In the genomic region with DNA sequence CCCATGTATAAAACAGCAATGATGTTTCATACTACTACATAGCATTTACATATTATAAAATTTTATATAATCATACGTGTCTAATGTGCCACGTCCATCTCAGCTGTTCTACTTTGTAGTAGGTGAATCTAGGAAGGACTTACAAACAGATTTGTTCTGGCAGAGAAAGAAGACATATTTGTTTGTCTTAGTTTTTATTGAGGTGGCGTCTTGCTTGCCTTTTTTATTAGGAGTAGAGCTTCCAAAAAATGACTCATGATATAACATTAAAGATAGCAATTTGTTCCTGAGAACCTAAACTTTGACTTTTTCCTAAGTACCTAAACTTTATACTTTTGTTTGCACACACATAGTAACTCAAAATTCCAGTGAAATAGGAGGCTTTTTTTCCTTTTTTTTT, we compare ENCODE assay signal across 27 cellular contexts.
"Had no signal": no experiment of that assay in that cellular context is flagged by ENCODE, and none has a peak within 500 bp of the region (broad histone marks: within the 10 kb centered on the region; RNA-seq: fewer than 3 reads in every experiment).

No MANE protein-coding gene starts in this region.

- ATAC-seq: stimulated activated naive B cell treated with anti-CD40 and anti-IgM and Interleukin-4, amounts not matched to agents 10 μg/mL and 1 μg/mL and 100 μg/mL, for 72 hours; upper lobe of right lung had no signal

- H3K4me1 ChIP-seq: breast epithelium, parathyroid adenoma, upper lobe of right lung had no signal

- H3K36me3 Mint-ChIP-seq: activated CD4-positive, alpha-beta memory T cell treated with anti-CD3 and anti-CD28 coated beads for 36 hours; naive B cell; stimulated activated naive B cell treated with anti-CD40 and anti-IgM and Interleukin-4, amounts not matched to agents 10 μg/mL and 1 μg/mL and 100 μg/mL, for 72 hours had no signal

- H3K4me3 ChIP-seq: breast epithelium, esophagus muscularis mucosa, heart right ventricle, left ventricle myocardium inferior, lung, right atrium auricular region, stomach, tibial artery, upper lobe of right lung had no signal

- H3K27ac Mint-ChIP-seq: activated CD4-positive, alpha-beta memory T cell treated with anti-CD3 and anti-CD28 coated beads for 36 hours; activated T-cell treated with anti-CD3 and anti-CD28 coated beads, Interleukin-2, amount 50 U/mL, for 24 hours; dendritic cell treated with granulocyte-macrophage colony-stimulating factor and Interleukin-4, amounts not matched to agents 40 ng/mL and 50 ng/mL, for 4 days; stimulated activated naive B cell treated with anti-CD40 and anti-IgM and Interleukin-4, amounts not matched to agents 10 μg/mL and 1 μg/mL and 100 μg/mL, for 72 hours had no signal

- H3K4me3 Mint-ChIP-seq: activated CD4-positive, alpha-beta memory T cell treated with anti-CD3 and anti-CD28 coated beads for 36 hours; activated T-cell treated with anti-CD3 and anti-CD28 coated beads, Interleukin-2, amount 50 U/mL, for 24 hours; dendritic cell treated with granulocyte-macrophage colony-stimulating factor and Interleukin-4, amounts not matched to agents 40 ng/mL and 50 ng/mL, for 4 days; endodermal cell; naive B cell; stimulated activated naive B cell treated with anti-CD40 and anti-IgM and Interleukin-4, amounts not matched to agents 10 μg/mL and 1 μg/mL and 100 μg/mL, for 72 hours had no signal

- H3K4me1 Mint-ChIP-seq: naive B cell; stimulated activated naive B cell treated with anti-CD40 and anti-IgM and Interleukin-4, amounts not matched to agents 10 μg/mL and 1 μg/mL and 100 μg/mL, for 72 hours had no signal

- H3K27me3 Mint-ChIP-seq: activated CD4-positive, alpha-beta memory T cell treated with anti-CD3 and anti-CD28 coated beads for 36 hours; activated T-cell treated with anti-CD3 and anti-CD28 coated beads, Interleukin-2, amount 50 U/mL, for 24 hours; dendritic cell treated with granulocyte-macrophage colony-stimulating factor and Interleukin-4, amounts not matched to agents 40 ng/mL and 50 ng/mL, for 4 days had no signal

- H3K27me3 ChIP-seq: breast epithelium, esophagus muscularis mucosa, heart right ventricle, right atrium auricular region, stomach, tibial artery, upper lobe of right lung had no signal

- H3K9me3 ChIP-seq: breast epithelium, esophagus muscularis mucosa, heart right ventricle, left ventricle myocardium inferior, right atrium auricular region, stomach, tibial artery, upper lobe of right lung had no signal

- H3K9me3 Mint-ChIP-seq: activated CD4-positive, alpha-beta memory T cell treated with anti-CD3 and anti-CD28 coated beads for 36 hours; activated T-cell treated with anti-CD3 and anti-CD28 coated beads, Interleukin-2, amount 50 U/mL, for 24 hours; dendritic cell treated with granulocyte-macrophage colony-stimulating factor and Interleukin-4, amounts not matched to agents 40 ng/mL and 50 ng/mL, for 4 days; endodermal cell; naive B cell; stimulated activated naive B cell treated with anti-CD40 and anti-IgM and Interleukin-4, amounts not matched to agents 10 μg/mL and 1 μg/mL and 100 μg/mL, for 72 hours had no signal

- H3K9ac ChIP-seq: parathyroid adenoma had no signal

- H3K27ac ChIP-seq: breast epithelium, heart right ventricle, left ventricle myocardium inferior, parathyroid adenoma, right atrium auricular region had no signal

- H3K36me3 ChIP-seq: breast epithelium had no signal

- DNase-seq: activated CD4-positive, alpha-beta memory T cell treated with anti-CD3 and anti-CD28 coated beads for 36 hours; activated CD4-positive, alpha-beta T cell treated with anti-CD3 and anti-CD28 coated beads for 48 hours; activated CD8-positive, alpha-beta memory T cell treated with anti-CD3 and anti-CD28 coated beads, Interleukin-2, amount 50 U/mL, for 48 hours; activated gamma-delta T cell treated with Interleukin-2 at 50 U/mL for 16 hours; activated naive CD4-positive, alpha-beta T cell treated with anti-CD3 and anti-CD28 coated beads, Interleukin-2, amount 50 U/mL, for 16 hours; activated T-cell treated with anti-CD3 and anti-CD28 coated beads, Interleukin-2, amount 50 U/mL, for 24 hours; amniotic stem cell; central memory CD4-positive, alpha-beta T cell; endodermal cell; foreskin melanocyte; heart right ventricle; kidney glomerular epithelial cell; left ventricle myocardium inferior; naive B cell; nucleus accumbens; stimulated activated CD4-positive, alpha-beta T cell treated with anti-CD3 and anti-CD28 coated beads, Interleukin-15, amount 100 ng/mL, for 24 hours; stimulated activated CD4-positive, alpha-beta T cell treated with anti-CD3 and anti-CD28 coated beads, Interleukin-2, amount 100 ng/mL, for 24 hours; stimulated activated naive B cell treated with anti-CD40 and anti-IgM and Interleukin-4, amounts not matched to agents 10 μg/mL and 1 μg/mL and 100 μg/mL, for 72 hours; stomach; tibial artery; upper lobe of right lung had no signal

- H3K79me2 ChIP-seq: parathyroid adenoma had no signal

- H2AFZ ChIP-seq: parathyroid adenoma had no signal
